ENCODE assay signal across 1 cellular context in genomic region chr9:136666364-136667216, GRCh38.
A peak's percentile ranks its signal among the peaks of the same experiment; 100 is the strongest.
TF ChIP-seq lines count a peak whose summit lies in the region.

No MANE protein-coding gene starts in this region.

TF ChIP-seq in endothelial cell of umbilical vein, 7 proteins besides CTCF, POLR2A, EP300 and RAD21:
- TF ChIP-seq GATA2 (IDR thresholded peaks at IDR 0.05; ENCODE audit: insufficient read depth, insufficient read length, low read depth, low read length) (no peak), POLR2AphosphoS5 (IDR thresholded peaks at IDR 0.05; ENCODE audit: insufficient read depth, low read depth, low read length) (peak; percentile 73)
